23 cellular contexts compared by ENCODE assay signal in genomic region chr10:132861116-132861691, GRCh38.
DNase-seq lines count a peak whose midpoint lies in the region; ATAC-seq and TF ChIP-seq lines count a peak whose summit lies in the region.
"Had no signal": no experiment of that assay in that cellular context is flagged by ENCODE, and none has a peak within 500 bp of the region (broad histone marks: within the 10 kb centered on the region; RNA-seq: fewer than 3 reads in every experiment).

No MANE protein-coding gene starts in this region.

- intact Hi-C loops in Right ventricle myocardium superior (cut with DNase I), result no loop called here
- intact Hi-C loops in activated B cell treated with CpG ODN at 0.5 μM for 24 hours (cut with micrococcal nuclease), result no loop called here
- intact Hi-C loops in left lung (cut with DNase I), result no loop called here
- intact Hi-C loops in upper lobe of right lung (cut with DNase I), result no loop called here

- no peaks in the 10 kb centered on the region for H3K27me3 ChIP-seq in right atrium auricular region
- peaks cover 6 to 79% of the 10 kb centered on the region in 2 donors for H3K27me3 ChIP-seq in left lung
- H3K27me3 ChIP-seq in upper lobe of right lung, result peaks cover 37% of the 10 kb centered on the region
- H3K27me3 ChIP-seq: SJSA1 had no signal

- H3K4me3 Mint-ChIP-seq in activated B cell treated with CpG ODN at 0.5 μM for 24 hours, result no peak overlapping the region
- H3K4me3 Mint-ChIP-seq: immature natural killer cell; stimulated activated naive CD8-positive, alpha-beta T cell treated with anti-CD3 and anti-CD28 coated beads, Interleukin-15, Interleukin-2, amounts not matched to agents 100 ng/mL and 50 ng/mL, for 24 hours; T-helper 1 cell treated with Interleukin-12 subunit alpha and Interleukin-12 subunit beta and Interleukin-4 antibody, amounts not matched to agents 30 μg/mL and 1 μg/mL, for 36 hours had no signal

- peaks cover 0 to 10% of the 10 kb centered on the region in 2 donors for H3K9me3 ChIP-seq in right atrium auricular region
- H3K9me3 ChIP-seq in left lung, result no peaks in the 10 kb centered on the region
- no peaks in the 10 kb centered on the region for H3K9me3 ChIP-seq in upper lobe of right lung
- H3K9me3 ChIP-seq: SJSA1, transverse colon had no signal

- no peak overlapping the region for H3K27ac ChIP-seq in right atrium auricular region
- no peak overlapping the region for H3K27ac ChIP-seq in left lung
- no peak overlapping the region for H3K27ac ChIP-seq in upper lobe of right lung
- H3K27ac ChIP-seq: SJSA1, transverse colon had no signal

- H3K27me3 Mint-ChIP-seq in activated B cell treated with CpG ODN at 0.5 μM for 24 hours, result peaks cover 24% of the 10 kb centered on the region

- peak; percentile 24 for DNase-seq in Right ventricle myocardium superior
- no peak for DNase-seq in right atrium auricular region (ENCODE audit: low spot score)
- DNase-seq in activated B cell treated with CpG ODN at 0.5 μM for 24 hours, result peak; percentile 12
- DNase-seq in left lung, result peak; percentile 14 to 65
- DNase-seq in upper lobe of right lung, result peak; percentile 54
- DNase-seq in NOMO-1 treated with DMSO at 0.1 percent for 48 hours (lab: John Stamatoyannopoulos, UW; ENCODE audit: unreplicated experiment), result no peak
- DNase-seq: activated CD4-positive, alpha-beta T cell treated with anti-CD3 and anti-CD28 coated beads, Interleukin-2, amount 50 U/mL, for 48 hours; DMS79 treated with DMSO at 0.1 percent for 48 hours; HCEC 1CT; immature natural killer cell; mesenchymal stem cell; NCI-H1092 treated with DMSO at 0.1 percent for 48 hours; NCI-H2081; NCI-H446; PC-3; stimulated activated CD4-positive, alpha-beta T cell treated with anti-CD3 and anti-CD28 coated beads, Interleukin-4, amount 100 ng/mL, for 24 hours; transverse colon had no signal

- H3K27ac Mint-ChIP-seq in activated B cell treated with CpG ODN at 0.5 μM for 24 hours, result no peak overlapping the region
- H3K27ac Mint-ChIP-seq: immature natural killer cell; naive thymus-derived CD4-positive, alpha-beta T cell; stimulated activated naive CD8-positive, alpha-beta T cell treated with anti-CD3 and anti-CD28 coated beads, Interleukin-15, Interleukin-2, amounts not matched to agents 100 ng/mL and 50 ng/mL, for 24 hours; T-helper 1 cell treated with Interleukin-12 subunit alpha and Interleukin-12 subunit beta and Interleukin-4 antibody, amounts not matched to agents 30 μg/mL and 1 μg/mL, for 36 hours had no signal

- no peaks in the 10 kb centered on the region for H3K4me1 ChIP-seq in right atrium auricular region
- H3K4me1 ChIP-seq in left lung, result no peaks in the 10 kb centered on the region
- H3K4me1 ChIP-seq in upper lobe of right lung, result no peaks in the 10 kb centered on the region
- H3K4me1 ChIP-seq: SJSA1 had no signal

- no peak overlapping the region for H3K4me3 ChIP-seq in right atrium auricular region
- no peak overlapping the region for H3K4me3 ChIP-seq in left lung
- no peak overlapping the region for H3K4me3 ChIP-seq in upper lobe of right lung
- H3K4me3 ChIP-seq: SJSA1, transverse colon had no signal

- TF ChIP-seq CTCF in right atrium auricular region (IDR thresholded peaks at IDR 0.05) (no peak), activated B cell treated with CpG ODN at 0.5 μM for 24 hours (IDR thresholded peaks at IDR 0.05) (no peak), left lung (IDR thresholded peaks at IDR 0.05) (no peak), upper lobe of right lung (IDR thresholded peaks at IDR 0.05) (no peak)

- POLR2A ChIA-PET in activated B cell treated with CpG ODN at 0.5 μM for 24 hours (lab: Charles Lee), result no interaction called here

- no peak for ATAC-seq in Right ventricle myocardium superior (ENCODE audit: poor library complexity)
- no peak for ATAC-seq in activated B cell treated with CpG ODN at 0.5 μM for 24 hours (ENCODE audit: low read depth)
- ATAC-seq in left lung, result no peak
- ATAC-seq in upper lobe of right lung, result no peak
- ATAC-seq in HG02642 (IDR thresholded peaks at IDR 0.05; ENCODE audit: poor library complexity, unreplicated experiment), result no peak
- ATAC-seq in HG02885 (IDR thresholded peaks at IDR 0.05; ENCODE audit: poor library complexity, unreplicated experiment), result no peak
- ATAC-seq: naive thymus-derived CD4-positive, alpha-beta T cell; PC-3 had no signal

- H3K9me3 Mint-ChIP-seq in activated B cell treated with CpG ODN at 0.5 μM for 24 hours, result peaks cover 5% of the 10 kb centered on the region
- H3K9me3 Mint-ChIP-seq: immature natural killer cell; T-helper 1 cell treated with Interleukin-12 subunit alpha and Interleukin-12 subunit beta and Interleukin-4 antibody, amounts not matched to agents 30 μg/mL and 1 μg/mL, for 36 hours had no signal

- H3K36me3 ChIP-seq in right atrium auricular region (no peaks in the 10 kb centered on the region), left lung (no peaks in the 10 kb centered on the region), upper lobe of right lung (no peaks in the 10 kb centered on the region)
- H3K36me3 ChIP-seq: SJSA1, transverse colon had no signal

- H3K4me1 Mint-ChIP-seq in activated B cell treated with CpG ODN at 0.5 μM for 24 hours, result no peaks in the 10 kb centered on the region

- H3K36me3 Mint-ChIP-seq in activated B cell treated with CpG ODN at 0.5 μM for 24 hours (ENCODE audit: low read depth), result no peaks in the 10 kb centered on the region
- H3K36me3 Mint-ChIP-seq: immature natural killer cell had no signal

- CTCF ChIA-PET in activated B cell treated with CpG ODN at 0.5 μM for 24 hours (lab: Charles Lee), result no interaction called here

Comparison
In these comparisons a context has a peak if more than half of its experiments do, and no peak if none do; other contexts are left out.
1. DNase-seq: peak in Right ventricle myocardium superior (single experiment), activated B cell treated with CpG ODN at 0.5 μM for 24 hours (single experiment), left lung (2 of 2) and upper lobe of right lung (single experiment); none in right atrium auricular region (single experiment) and NOMO-1 treated with DMSO at 0.1 percent for 48 hours (single experiment).